ENCODE assay signal across 1 cellular context in the genomic region with DNA sequence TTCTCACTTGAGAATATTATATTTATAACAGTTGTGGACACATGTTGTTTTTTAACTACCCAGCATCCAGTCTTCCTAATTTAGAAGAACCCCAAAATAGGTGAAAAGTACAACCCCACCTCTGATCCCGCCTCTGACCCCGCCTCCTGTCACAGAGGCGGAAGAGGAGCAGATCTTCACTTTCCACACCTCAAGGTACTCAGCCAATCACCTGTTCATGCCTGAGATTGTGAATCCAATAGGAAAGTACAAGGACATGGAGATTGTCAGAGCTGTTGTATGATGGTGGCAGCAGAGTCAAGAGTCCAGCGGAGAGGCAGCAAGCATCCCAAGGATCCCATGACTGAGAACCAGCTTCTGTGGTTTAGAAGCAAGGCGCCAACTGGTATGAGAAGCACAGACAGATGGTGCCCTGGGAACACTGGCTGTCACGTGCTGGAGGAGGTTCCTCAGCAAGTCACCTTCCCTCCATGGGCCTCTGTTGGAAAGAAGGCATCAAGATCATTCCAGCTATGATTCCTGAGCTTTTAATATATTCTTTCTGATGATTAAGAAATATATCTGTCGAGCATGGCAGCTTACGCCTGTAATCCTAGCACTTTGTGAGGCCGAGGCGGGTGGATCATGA.
TF ChIP-seq lines count a peak whose summit lies in the region.

No MANE protein-coding gene starts in this region.

TF ChIP-seq in K562, 482 proteins besides CTCF, POLR2A, EP300 and RAD21 (continued from another document and continues in another):
- TF ChIP-seq, protein P1, sequence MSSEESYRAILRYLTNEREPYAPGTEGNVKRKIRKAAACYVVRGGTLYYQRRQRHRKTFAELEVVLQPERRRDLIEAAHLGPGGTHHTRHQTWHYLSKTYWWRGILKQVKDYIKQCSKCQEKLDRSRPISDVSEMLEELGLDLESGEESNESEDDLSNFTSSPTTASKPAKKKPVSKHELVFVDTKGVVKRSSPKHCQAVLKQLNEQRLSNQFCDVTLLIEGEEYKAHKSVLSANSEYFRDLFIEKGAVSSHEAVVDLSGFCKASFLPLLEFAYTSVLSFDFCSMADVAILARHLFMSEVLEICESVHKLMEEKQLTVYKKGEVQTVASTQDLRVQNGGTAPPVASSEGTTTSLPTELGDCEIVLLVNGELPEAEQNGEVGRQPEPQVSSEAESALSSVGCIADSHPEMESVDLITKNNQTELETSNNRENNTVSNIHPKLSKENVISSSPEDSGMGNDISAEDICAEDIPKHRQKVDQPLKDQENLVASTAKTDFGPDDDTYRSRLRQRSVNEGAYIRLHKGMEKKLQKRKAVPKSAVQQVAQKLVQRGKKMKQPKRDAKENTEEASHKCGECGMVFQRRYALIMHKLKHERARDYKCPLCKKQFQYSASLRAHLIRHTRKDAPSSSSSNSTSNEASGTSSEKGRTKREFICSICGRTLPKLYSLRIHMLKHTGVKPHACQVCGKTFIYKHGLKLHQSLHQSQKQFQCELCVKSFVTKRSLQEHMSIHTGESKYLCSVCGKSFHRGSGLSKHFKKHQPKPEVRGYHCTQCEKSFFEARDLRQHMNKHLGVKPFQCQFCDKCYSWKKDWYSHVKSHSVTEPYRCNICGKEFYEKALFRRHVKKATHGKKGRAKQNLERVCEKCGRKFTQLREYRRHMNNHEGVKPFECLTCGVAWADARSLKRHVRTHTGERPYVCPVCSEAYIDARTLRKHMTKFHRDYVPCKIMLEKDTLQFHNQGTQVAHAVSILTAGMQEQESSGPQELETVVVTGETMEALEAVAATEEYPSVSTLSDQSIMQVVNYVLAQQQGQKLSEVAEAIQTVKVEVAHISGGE (CRISPR knock-in tag; IDR thresholded peaks at IDR 0.05), result no peak
- no peak for TF ChIP-seq HDAC3 (IDR thresholded peaks at IDR 0.05; ENCODE audit: borderline replicate concordance, partially characterized antibody)
- no peak for TF ChIP-seq MED1 (CRISPR knock-in tag; IDR thresholded peaks at IDR 0.05; ENCODE audit: borderline replicate concordance)
- TF ChIP-seq BHLHE40 (IDR thresholded peaks at IDR 0.05; ENCODE audit: low read length), result peak; percentile 50
- TF ChIP-seq TFAM (CRISPR knock-in tag; conservative IDR thresholded peaks at IDR 0.05), result no peak
- no peak for TF ChIP-seq ESRRA (IDR thresholded peaks at IDR 0.05; ENCODE audit: borderline replicate concordance, low read depth)
- TF ChIP-seq CLOCK (CRISPR knock-in tag; IDR thresholded peaks at IDR 0.05; ENCODE audit: borderline replicate concordance), result no peak
- no peak for TF ChIP-seq SMARCC2 (IDR thresholded peaks at IDR 0.05; ENCODE audit: low read depth)
- no peak for TF ChIP-seq MTA3 (IDR thresholded peaks at IDR 0.05; ENCODE audit: borderline replicate concordance)
- no peak for TF ChIP-seq HMG20A (CRISPR knock-in tag; conservative IDR thresholded peaks at IDR 0.05)
- no peak for TF ChIP-seq MCM7 (IDR thresholded peaks at IDR 0.05)
- no peak for TF ChIP-seq HDAC1 (IDR thresholded peaks at IDR 0.05)
- TF ChIP-seq, protein P2, sequence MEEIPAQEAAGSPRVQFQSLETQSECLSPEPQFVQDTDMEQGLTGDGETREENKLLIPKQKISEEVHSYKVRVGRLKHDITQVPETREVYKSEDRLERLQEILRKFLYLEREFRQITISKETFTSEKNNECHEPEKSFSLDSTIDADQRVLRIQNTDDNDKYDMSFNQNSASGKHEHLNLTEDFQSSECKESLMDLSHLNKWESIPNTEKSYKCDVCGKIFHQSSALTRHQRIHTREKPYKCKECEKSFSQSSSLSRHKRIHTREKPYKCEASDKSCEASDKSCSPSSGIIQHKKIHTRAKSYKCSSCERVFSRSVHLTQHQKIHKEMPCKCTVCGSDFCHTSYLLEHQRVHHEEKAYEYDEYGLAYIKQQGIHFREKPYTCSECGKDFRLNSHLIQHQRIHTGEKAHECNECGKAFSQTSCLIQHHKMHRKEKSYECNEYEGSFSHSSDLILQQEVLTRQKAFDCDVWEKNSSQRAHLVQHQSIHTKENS (CRISPR knock-in tag; IDR thresholded peaks at IDR 0.05), result no peak
- TF ChIP-seq, protein P3, sequence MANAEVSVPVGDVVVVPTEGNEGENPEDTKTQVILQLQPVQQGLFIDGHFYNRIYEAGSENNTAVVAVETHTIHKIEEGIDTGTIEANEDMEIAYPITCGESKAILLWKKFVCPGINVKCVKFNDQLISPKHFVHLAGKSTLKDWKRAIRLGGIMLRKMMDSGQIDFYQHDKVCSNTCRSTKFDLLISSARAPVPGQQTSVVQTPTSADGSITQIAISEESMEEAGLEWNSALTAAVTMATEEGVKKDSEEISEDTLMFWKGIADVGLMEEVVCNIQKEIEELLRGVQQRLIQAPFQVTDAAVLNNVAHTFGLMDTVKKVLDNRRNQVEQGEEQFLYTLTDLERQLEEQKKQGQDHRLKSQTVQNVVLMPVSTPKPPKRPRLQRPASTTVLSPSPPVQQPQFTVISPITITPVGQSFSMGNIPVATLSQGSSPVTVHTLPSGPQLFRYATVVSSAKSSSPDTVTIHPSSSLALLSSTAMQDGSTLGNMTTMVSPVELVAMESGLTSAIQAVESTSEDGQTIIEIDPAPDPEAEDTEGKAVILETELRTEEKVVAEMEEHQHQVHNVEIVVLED (CRISPR knock-in tag; IDR thresholded peaks at IDR 0.05), result no peak
- no peak for TF ChIP-seq HOMEZ (CRISPR knock-in tag; IDR thresholded peaks at IDR 0.05)
- TF ChIP-seq, protein P4, sequence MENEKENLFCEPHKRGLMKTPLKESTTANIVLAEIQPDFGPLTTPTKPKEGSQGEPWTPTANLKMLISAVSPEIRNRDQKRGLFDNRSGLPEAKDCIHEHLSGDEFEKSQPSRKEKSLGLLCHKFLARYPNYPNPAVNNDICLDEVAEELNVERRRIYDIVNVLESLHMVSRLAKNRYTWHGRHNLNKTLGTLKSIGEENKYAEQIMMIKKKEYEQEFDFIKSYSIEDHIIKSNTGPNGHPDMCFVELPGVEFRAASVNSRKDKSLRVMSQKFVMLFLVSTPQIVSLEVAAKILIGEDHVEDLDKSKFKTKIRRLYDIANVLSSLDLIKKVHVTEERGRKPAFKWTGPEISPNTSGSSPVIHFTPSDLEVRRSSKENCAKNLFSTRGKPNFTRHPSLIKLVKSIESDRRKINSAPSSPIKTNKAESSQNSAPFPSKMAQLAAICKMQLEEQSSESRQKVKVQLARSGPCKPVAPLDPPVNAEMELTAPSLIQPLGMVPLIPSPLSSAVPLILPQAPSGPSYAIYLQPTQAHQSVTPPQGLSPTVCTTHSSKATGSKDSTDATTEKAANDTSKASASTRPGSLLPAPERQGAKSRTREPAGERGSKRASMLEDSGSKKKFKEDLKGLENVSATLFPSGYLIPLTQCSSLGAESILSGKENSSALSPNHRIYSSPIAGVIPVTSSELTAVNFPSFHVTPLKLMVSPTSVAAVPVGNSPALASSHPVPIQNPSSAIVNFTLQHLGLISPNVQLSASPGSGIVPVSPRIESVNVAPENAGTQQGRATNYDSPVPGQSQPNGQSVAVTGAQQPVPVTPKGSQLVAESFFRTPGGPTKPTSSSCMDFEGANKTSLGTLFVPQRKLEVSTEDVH (IDR thresholded peaks at IDR 0.05; ENCODE audit: low read depth, partially characterized antibody), result no peak
- no peak for TF ChIP-seq HOXB6 (CRISPR knock-in tag; IDR thresholded peaks at IDR 0.05; ENCODE audit: borderline replicate concordance)
- no peak for TF ChIP-seq MEF2D (tag; conservative IDR thresholded peaks at IDR 0.05; ENCODE audit: low read depth)
- no peak for TF ChIP-seq ZNF253 (CRISPR knock-in tag; conservative IDR thresholded peaks at IDR 0.05)
- no peak for TF ChIP-seq SMAD2 (IDR thresholded peaks at IDR 0.05; ENCODE audit: low read depth, low read length)
- no peak for TF ChIP-seq CREB1 (IDR thresholded peaks at IDR 0.05)
- TF ChIP-seq CREB1 (CRISPR knock-in tag; IDR thresholded peaks at IDR 0.05), result no peak
- TF ChIP-seq KLF16 (IDR thresholded peaks at IDR 0.05), result no peak
- no peak for TF ChIP-seq NFE2 (IDR thresholded peaks at IDR 0.05; ENCODE audit: low read depth)
- TF ChIP-seq ZNF212 (CRISPR knock-in tag; IDR thresholded peaks at IDR 0.05), result no peak
- TF ChIP-seq AFF1 (IDR thresholded peaks at IDR 0.05; ENCODE audit: low read depth in 1 of 2, partially characterized antibody in 2 of 2), result no peak
- TF ChIP-seq EP400 (IDR thresholded peaks at IDR 0.05), result no peak
- no peak for TF ChIP-seq JUNB (CRISPR knock-in tag; conservative IDR thresholded peaks at IDR 0.05)
- TF ChIP-seq DPF2 (IDR thresholded peaks at IDR 0.05), result no peak
- TF ChIP-seq DACH1 (IDR thresholded peaks at IDR 0.05; ENCODE audit: partially characterized antibody), result no peak
- no peak for TF ChIP-seq RCOR1 (IDR thresholded peaks at IDR 0.05; ENCODE audit: borderline replicate concordance in 1 of 2, low read depth in 2 of 2, low read length in 2 of 2)
- TF ChIP-seq PTTG1 (tag; IDR thresholded peaks at IDR 0.05; ENCODE audit: low read depth), result no peak
- no peak for TF ChIP-seq BRCA1 (IDR thresholded peaks at IDR 0.05)
- TF ChIP-seq BRCA1 (CRISPR knock-in tag; IDR thresholded peaks at IDR 0.05), result no peak
- TF ChIP-seq CCAR2 (IDR thresholded peaks at IDR 0.05; ENCODE audit: low read depth, low read length), result no peak
- TF ChIP-seq FOXM1 (IDR thresholded peaks at IDR 0.05; ENCODE audit: low read depth), result no peak
- TF ChIP-seq FOXM1 (CRISPR knock-in tag; IDR thresholded peaks at IDR 0.05; ENCODE audit: low read depth), result no peak
